Comparison of ENCODE assay signal across 17 cellular contexts in the genomic region with DNA sequence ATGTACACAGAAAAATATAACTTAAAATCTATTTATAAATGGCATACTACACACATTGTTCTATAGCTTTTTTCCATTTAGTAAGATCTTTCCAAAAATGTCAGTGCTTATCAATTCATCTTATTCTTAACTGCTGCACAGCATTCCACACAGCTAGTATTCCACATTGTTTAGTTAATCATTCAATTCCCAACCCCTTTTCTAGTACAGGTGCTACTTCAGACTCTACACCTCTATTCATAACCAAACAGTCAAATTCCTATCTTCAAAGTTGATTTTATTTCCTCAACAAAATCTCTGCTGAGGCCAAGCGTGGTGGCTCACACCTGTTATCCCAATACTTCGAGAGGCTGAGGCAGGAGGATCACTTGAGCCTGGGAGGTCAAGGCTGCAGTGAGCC. TPM values are rescaled to one million over a fixed set of nuclear protein-coding genes. Genes with fewer than 3 reads are reported as not detected.
DNase-seq lines count a peak whose midpoint lies in the region; ATAC-seq, FAIRE-seq and TF ChIP-seq lines count a peak whose summit lies in the region.
"Had no signal": no experiment of that assay in that cellular context is flagged by ENCODE, and none has a peak within 500 bp of the region (broad histone marks: within the 10 kb centered on the region; RNA-seq: fewer than 3 reads in every experiment).

No MANE protein-coding gene starts in this region.

- ATAC-seq in CD4-positive, CD25-positive, alpha-beta regulatory T cell (ENCODE audit: low read depth in 2 of 2), result no peak
- ATAC-seq in activated naive CD8-positive, alpha-beta T cell treated with anti-CD3 and anti-CD28 coated beads, Interleukin-2, amount 10 ng/mL, durations not matched to agents 7 days and 5 days (ENCODE audit: low read depth), result no peak
- ATAC-seq in GM19397 (IDR thresholded peaks at IDR 0.05; ENCODE audit: unreplicated experiment), result no peak
- ATAC-seq: gastroesophageal sphincter had no signal

- H3K36me3 Mint-ChIP-seq in CD4-positive, CD25-positive, alpha-beta regulatory T cell, result peaks cover 19% of the 10 kb centered on the region
- peaks cover 15% of the 10 kb centered on the region for H3K36me3 Mint-ChIP-seq in activated naive CD8-positive, alpha-beta T cell treated with anti-CD3 and anti-CD28 coated beads, Interleukin-2, amount 10 ng/mL, durations not matched to agents 7 days and 5 days
- peaks cover 22% of the 10 kb centered on the region for H3K36me3 Mint-ChIP-seq in osteocyte (ENCODE audit: unreplicated experiment)

- no peaks in the 10 kb centered on the region for H3K9me3 ChIP-seq in CD4-positive, CD25-positive, alpha-beta regulatory T cell (ENCODE audit: control insufficient read depth in 2 of 2, low read length in 2 of 2)
- H3K9me3 ChIP-seq: adrenal gland, gastroesophageal sphincter, uterus had no signal

- FAIRE-seq in G401.6 (lab: Jason Lieb, UNC), result peak; percentile 30

- no peak for DNase-seq in CD4-positive, CD25-positive, alpha-beta regulatory T cell
- DNase-seq in activated naive CD8-positive, alpha-beta T cell treated with anti-CD3 and anti-CD28 coated beads, Interleukin-2, amount 10 ng/mL, durations not matched to agents 7 days and 5 days, result no peak
- no peak for DNase-seq in osteocyte (ENCODE audit: extremely low spot score, unreplicated experiment)
- DNase-seq in OCI-M2 (lab: John Stamatoyannopoulos, UW; ENCODE audit: unreplicated experiment), result no peak
- DNase-seq in nucleus accumbens (lab: John Stamatoyannopoulos, UW), result no peak
- DNase-seq: adrenal gland; cerebellar nuclear complex; EL; HFFc6; NCI-H2227 treated with DMSO at 0.1 percent for 48 hours; occipital lobe; stimulated activated CD4-positive, alpha-beta T cell treated with anti-CD3 and anti-CD28 coated beads, Interleukin-4, amount 100 ng/mL, for 4 hours; uterus had no signal

- no peak for TF ChIP-seq CTCF in osteocyte (IDR thresholded peaks at IDR 0.05)

- peak overlapping the region; percentile 22 for H3K4me3 ChIP-seq in CD4-positive, CD25-positive, alpha-beta regulatory T cell (ENCODE audit: low read depth, low read length)
- H3K4me3 ChIP-seq: adrenal gland, gastroesophageal sphincter, uterus had no signal

- no peaks in the 10 kb centered on the region for H3K27me3 Mint-ChIP-seq in CD4-positive, CD25-positive, alpha-beta regulatory T cell
- H3K27me3 Mint-ChIP-seq in activated naive CD8-positive, alpha-beta T cell treated with anti-CD3 and anti-CD28 coated beads, Interleukin-2, amount 10 ng/mL, durations not matched to agents 7 days and 5 days, result no peaks in the 10 kb centered on the region
- H3K27me3 Mint-ChIP-seq in osteocyte (ENCODE audit: unreplicated experiment), result no peaks in the 10 kb centered on the region

- peak overlapping the region in 2 of 4 donors; percentile 14 to 47 for H3K4me3 Mint-ChIP-seq in CD4-positive, CD25-positive, alpha-beta regulatory T cell
- H3K4me3 Mint-ChIP-seq in activated naive CD8-positive, alpha-beta T cell treated with anti-CD3 and anti-CD28 coated beads, Interleukin-2, amount 10 ng/mL, durations not matched to agents 7 days and 5 days, result peak overlapping the region; percentile 28
- H3K4me3 Mint-ChIP-seq in osteocyte (ENCODE audit: unreplicated experiment), result no peak overlapping the region
- H3K4me3 Mint-ChIP-seq: HFFc6 had no signal

- peaks cover 34 to 55% (median 38%) of the 10 kb centered on the region in 4 donors for H3K4me1 Mint-ChIP-seq in CD4-positive, CD25-positive, alpha-beta regulatory T cell
- H3K4me1 Mint-ChIP-seq in activated naive CD8-positive, alpha-beta T cell treated with anti-CD3 and anti-CD28 coated beads, Interleukin-2, amount 10 ng/mL, durations not matched to agents 7 days and 5 days, result peaks cover 32% of the 10 kb centered on the region
- peaks cover 16% of the 10 kb centered on the region for H3K4me1 Mint-ChIP-seq in osteocyte (ENCODE audit: unreplicated experiment)

- H3K27ac ChIP-seq in CD4-positive, CD25-positive, alpha-beta regulatory T cell (ENCODE audit: insufficient read depth, low read length, poor library complexity, severe bottlenecking), result peak overlapping the region; percentile 39
- H3K27ac ChIP-seq: VCaP had no signal

- H3K36me3 ChIP-seq in CD4-positive, CD25-positive, alpha-beta regulatory T cell (ENCODE audit: control insufficient read depth, insufficient read depth, low read length), result peaks cover 21% of the 10 kb centered on the region

- peak overlapping the region; percentile 45 to 94 (median 47) for H3K27ac Mint-ChIP-seq in CD4-positive, CD25-positive, alpha-beta regulatory T cell
- peak overlapping the region; percentile 60 for H3K27ac Mint-ChIP-seq in activated naive CD8-positive, alpha-beta T cell treated with anti-CD3 and anti-CD28 coated beads, Interleukin-2, amount 10 ng/mL, durations not matched to agents 7 days and 5 days
- peak overlapping the region; percentile 60 for H3K27ac Mint-ChIP-seq in osteocyte (ENCODE audit: unreplicated experiment)
- H3K27ac Mint-ChIP-seq: HFFc6 had no signal

- no peaks in the 10 kb centered on the region for H3K27me3 ChIP-seq in CD4-positive, CD25-positive, alpha-beta regulatory T cell (ENCODE audit: control insufficient read depth, insufficient read depth, low read length)
- H3K27me3 ChIP-seq: adrenal gland, gastroesophageal sphincter, uterus had no signal

- H3K4me1 ChIP-seq in CD4-positive, CD25-positive, alpha-beta regulatory T cell (ENCODE audit: control insufficient read depth, insufficient read depth, low read length, poor library complexity, severe bottlenecking), result peaks cover 18% of the 10 kb centered on the region

- no peaks in the 10 kb centered on the region for H3K9me3 Mint-ChIP-seq in CD4-positive, CD25-positive, alpha-beta regulatory T cell
- no peaks in the 10 kb centered on the region for H3K9me3 Mint-ChIP-seq in activated naive CD8-positive, alpha-beta T cell treated with anti-CD3 and anti-CD28 coated beads, Interleukin-2, amount 10 ng/mL, durations not matched to agents 7 days and 5 days
- no peaks in the 10 kb centered on the region for H3K9me3 Mint-ChIP-seq in osteocyte (ENCODE audit: unreplicated experiment)
- H3K9me3 Mint-ChIP-seq: HFFc6 had no signal

- POLR2A ChIA-PET in activated naive CD8-positive, alpha-beta T cell treated with anti-CD3 and anti-CD28 coated beads, Interleukin-2, amount 10 ng/mL, durations not matched to agents 7 days and 5 days (lab: Charles Lee), result interaction anchor here (0.8 to 1.7 kb wide), 4 partner anchors 12 to 156 kb away, joined by 3 to 9 read pairs (median 4); a partner anchor contains a TSS

RNA-seq across cellular contexts. Expression of a gene that starts 12.3 kb away (rescaled TPM):
- total RNA-seq in CD4-positive, CD25-positive, alpha-beta regulatory T cell, result 58.4 TPM
- polyA plus RNA-seq in CD4-positive, CD25-positive, alpha-beta regulatory T cell, result 10 to 100 TPM; 10.8 to 14.4 (median 12.6) TPM
- total RNA-seq in activated naive CD8-positive, alpha-beta T cell treated with anti-CD3 and anti-CD28 coated beads, Interleukin-2, amount 10 ng/mL, durations not matched to agents 7 days and 5 days, result 100 to 1,000 TPM in 1 of 2 experiments, 10 to 100 TPM in 1; 95.2 to 104 TPM
- total RNA-seq in osteocyte, result 116 and 117 TPM in 2 replicates

RNA-seq across cellular contexts. Expression of a gene that starts 37.2 kb away (rescaled TPM):
- total RNA-seq in CD4-positive, CD25-positive, alpha-beta regulatory T cell, result 128 TPM
- 100 to 1,000 TPM; 238 to 265 (median 250) TPM for polyA plus RNA-seq in CD4-positive, CD25-positive, alpha-beta regulatory T cell
- 100 to 1,000 TPM; 149 to 154 TPM for total RNA-seq in activated naive CD8-positive, alpha-beta T cell treated with anti-CD3 and anti-CD28 coated beads, Interleukin-2, amount 10 ng/mL, durations not matched to agents 7 days and 5 days
- 380 and 409 TPM in 2 replicates for total RNA-seq in osteocyte
